ENCODE assay signal across 9 cellular contexts in the genomic region with DNA sequence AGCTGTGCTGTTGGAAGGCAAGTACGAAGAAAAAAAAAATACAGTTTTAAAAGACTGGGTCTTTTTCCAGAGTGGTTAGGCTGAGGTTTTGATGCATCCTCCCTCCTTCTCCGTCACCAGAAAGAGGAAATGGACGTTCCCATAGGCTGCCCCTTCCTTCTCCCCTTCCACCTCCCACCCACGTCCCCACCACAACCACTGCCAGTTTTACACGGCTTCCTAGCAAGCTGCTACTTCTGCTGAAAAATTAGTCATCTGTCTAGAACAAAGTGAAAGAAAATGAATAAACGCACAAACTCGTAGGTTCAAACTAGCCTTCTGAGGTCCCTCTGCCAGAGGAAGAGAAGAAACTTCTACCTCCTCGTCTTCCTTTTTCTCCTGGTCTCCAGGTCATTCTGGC.
DNase-seq lines count a peak whose midpoint lies in the region; ATAC-seq and TF ChIP-seq lines count a peak whose summit lies in the region.
"Had no signal": no experiment of that assay in that cellular context is flagged by ENCODE, and none has a peak within 500 bp of the region (broad histone marks: within the 10 kb centered on the region; RNA-seq: fewer than 3 reads in every experiment).

No MANE protein-coding gene starts in this region.

- POLR2A ChIA-PET in CD4-positive, alpha-beta T cell (lab: Charles Lee), result interaction anchor here (0.6 kb wide), 1 partner anchor 80 kb away, joined by 3 read pairs; no protein-coding TSS in a partner anchor

- no peak for ATAC-seq in CD4-positive, alpha-beta T cell (ENCODE audit: poor library complexity)
- peak; percentile 88 to 92 for ATAC-seq in activated T-cell treated with anti-CD3 and anti-CD28 coated beads, Interleukin-2, amount 50 U/mL, for 4 hours
- ATAC-seq in HG03469 (IDR thresholded peaks at IDR 0.05; ENCODE audit: unreplicated experiment), result no peak

- no peak overlapping the region for H3K4me3 Mint-ChIP-seq in CD4-positive, alpha-beta T cell
- H3K4me3 Mint-ChIP-seq in activated T-cell treated with anti-CD3 and anti-CD28 coated beads, Interleukin-2, amount 50 U/mL, for 4 hours, result peak overlapping the region; percentile 33

- no peak for TF ChIP-seq CTCF in CD4-positive, alpha-beta T cell (IDR thresholded peaks at IDR 0.05)

- H3K27ac ChIP-seq in CD4-positive, alpha-beta T cell (ENCODE audit: low read depth, low read length), result no peak overlapping the region

- in situ Hi-C loops in KBM-7 (cut with MboI; ENCODE audit: low pct_unique_long_range_greater_than_20kb, low sequenced_read_pairs), result no loop called here
- in situ Hi-C loops in G401 (cut with HindIII; ENCODE audit: low sequenced_read_pairs), result no loop called here

- CTCF ChIA-PET in CD4-positive, alpha-beta T cell (lab: Charles Lee), result no interaction called here

- H3K9me3 ChIP-seq in CD4-positive, alpha-beta T cell (ENCODE audit: control insufficient read depth, low read length), result no peaks in the 10 kb centered on the region

- H3K36me3 Mint-ChIP-seq in CD4-positive, alpha-beta T cell (ENCODE audit: low read depth), result peaks cover 66% of the 10 kb centered on the region
- H3K36me3 Mint-ChIP-seq in activated T-cell treated with anti-CD3 and anti-CD28 coated beads, Interleukin-2, amount 50 U/mL, for 4 hours (ENCODE audit: insufficient read depth), result peaks cover 33% of the 10 kb centered on the region

- DNase-seq in CD4-positive, alpha-beta T cell, result no peak
- DNase-seq in KBM-7, result peak; percentile 87
- peak; percentile 14 for DNase-seq in activated T-cell treated with anti-CD3 and anti-CD28 coated beads, Interleukin-2, amount 50 U/mL, for 4 hours
- DNase-seq in stimulated activated CD4-positive, alpha-beta T cell treated with anti-CD3 and anti-CD28 coated beads, Interleukin-15, amount 100 ng/mL, for 48 hours (ENCODE audit: low read depth in 2 of 2), result peak; percentile 66 to 75
- DNase-seq in head of caudate nucleus, result no peak
- no peak for DNase-seq in G401 (ENCODE audit: low spot score)
- no peak for DNase-seq in HPDE6-E6E7 (ENCODE audit: extremely low spot score)
- DNase-seq: NCI-H1105 treated with DMSO at 0.1 percent for 48 hours had no signal

- no peaks in the 10 kb centered on the region for H3K27me3 Mint-ChIP-seq in CD4-positive, alpha-beta T cell
- H3K27me3 Mint-ChIP-seq in activated T-cell treated with anti-CD3 and anti-CD28 coated beads, Interleukin-2, amount 50 U/mL, for 4 hours (ENCODE audit: low read depth), result no peaks in the 10 kb centered on the region

- H3K27me3 ChIP-seq in CD4-positive, alpha-beta T cell (ENCODE audit: control insufficient read depth, insufficient read depth, low read length), result no peaks in the 10 kb centered on the region

- H3K4me1 Mint-ChIP-seq in CD4-positive, alpha-beta T cell (ENCODE audit: low read depth), result peaks cover 11% of the 10 kb centered on the region
- peaks cover 13% of the 10 kb centered on the region for H3K4me1 Mint-ChIP-seq in activated T-cell treated with anti-CD3 and anti-CD28 coated beads, Interleukin-2, amount 50 U/mL, for 4 hours (ENCODE audit: low read depth)

- H3K27ac Mint-ChIP-seq in CD4-positive, alpha-beta T cell, result peak overlapping the region; percentile 6

- intact Hi-C loops in CD4-positive, alpha-beta T cell (cut with DNase I, micrococcal nuclease), result no loop called here
- intact Hi-C loops in head of caudate nucleus (cut with DNase I), result no loop called here

- H3K9me3 Mint-ChIP-seq in CD4-positive, alpha-beta T cell, result no peaks in the 10 kb centered on the region
- no peaks in the 10 kb centered on the region for H3K9me3 Mint-ChIP-seq in activated T-cell treated with anti-CD3 and anti-CD28 coated beads, Interleukin-2, amount 50 U/mL, for 4 hours

Comparison
In these comparisons a context has a peak if more than half of its experiments do, and no peak if none do; other contexts are left out.
1. ATAC-seq: peak in activated T-cell treated with anti-CD3 and anti-CD28 coated beads, Interleukin-2, amount 50 U/mL, for 4 hours (2 of 2); none in CD4-positive, alpha-beta T cell (single experiment) and HG03469 (single experiment).
2. DNase-seq: peak in KBM-7 (single experiment), activated T-cell treated with anti-CD3 and anti-CD28 coated beads, Interleukin-2, amount 50 U/mL, for 4 hours (single experiment) and stimulated activated CD4-positive, alpha-beta T cell treated with anti-CD3 and anti-CD28 coated beads, Interleukin-15, amount 100 ng/mL, for 48 hours (2 of 2); none in CD4-positive, alpha-beta T cell (0 of 10), head of caudate nucleus (0 of 42), G401 (single experiment) and HPDE6-E6E7 (single experiment).